ENCODE assay signal across 1 cellular context in the genomic region with DNA sequence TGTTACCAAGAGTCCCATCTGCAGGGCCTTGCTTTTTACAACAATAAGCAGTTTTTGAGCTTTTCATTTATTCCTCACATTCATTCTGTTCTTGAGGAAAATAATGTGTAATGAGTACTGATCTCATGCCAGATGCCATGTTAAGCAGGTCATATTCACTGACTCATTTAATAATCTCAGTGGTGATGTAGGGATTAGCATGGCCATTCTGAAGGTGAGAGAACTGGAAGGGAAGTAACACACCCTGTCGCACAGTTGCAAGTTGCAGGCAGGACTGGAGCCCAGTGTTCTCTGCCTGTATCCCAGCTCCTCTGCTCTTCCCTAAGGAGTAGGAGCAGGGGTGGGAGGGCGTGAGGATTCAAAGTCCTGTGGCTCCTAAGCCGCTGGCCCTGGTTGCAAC.
TF ChIP-seq lines count a peak whose summit lies in the region.

No MANE protein-coding gene starts in this region.

TF ChIP-seq in H1, 55 proteins besides CTCF, POLR2A, EP300 and RAD21:
- no peak for TF ChIP-seq CTBP2 (IDR thresholded peaks at IDR 0.05; ENCODE audit: borderline replicate concordance, insufficient read depth, insufficient read length, low read length)
- TF ChIP-seq CBX8 (IDR thresholded peaks at IDR 0.05; ENCODE audit: borderline replicate concordance, low read depth, low read length) = no peak
- no peak for TF ChIP-seq ZNF274 (IDR thresholded peaks at IDR 0.05; ENCODE audit: borderline replicate concordance, extremely low read depth, low read length)
- TF ChIP-seq HDAC2 (IDR thresholded peaks at IDR 0.05; ENCODE audit: borderline replicate concordance in 1 of 2, low read depth in 2 of 2, low read length in 2 of 2) = no peak
- no peak for TF ChIP-seq SRF (IDR thresholded peaks at IDR 0.05; ENCODE audit: low read depth, low read length)
TF ChIP-seq in H1: peak in this region for 0.
